In the genomic region with DNA sequence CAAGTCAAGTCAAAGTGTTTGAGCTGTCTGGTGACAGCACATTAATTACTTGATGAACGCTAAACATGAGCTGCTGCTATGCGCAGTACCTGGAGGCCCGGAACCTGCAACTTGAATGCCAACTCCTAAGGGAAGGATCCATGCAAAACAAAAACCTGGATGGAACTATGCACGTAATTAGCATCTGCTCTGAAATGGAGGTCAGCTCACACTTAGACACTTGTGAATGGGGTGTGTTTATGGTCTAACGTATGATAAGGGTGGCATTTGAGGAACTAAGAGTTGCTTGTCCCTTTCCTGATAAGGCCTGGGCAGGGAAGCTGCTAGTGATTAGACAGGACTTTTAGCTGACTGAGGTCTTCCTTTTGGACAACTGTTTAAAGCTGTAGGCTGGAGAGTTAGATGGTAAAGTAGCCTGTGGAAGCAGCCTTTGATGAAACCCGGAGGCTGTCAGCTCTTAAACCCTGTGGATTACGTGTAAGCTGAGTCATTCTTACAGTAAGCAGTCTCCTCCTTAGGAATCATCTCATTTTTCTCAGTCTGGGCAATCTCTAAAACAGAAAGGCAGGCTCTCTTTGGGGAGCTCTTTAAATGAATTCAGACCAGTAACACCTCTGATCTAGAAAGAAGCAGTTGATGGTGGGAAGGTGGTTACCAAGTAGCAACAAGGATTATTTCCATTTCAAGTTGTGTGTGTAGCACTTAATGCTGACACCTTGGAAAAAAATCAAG, we compare ENCODE assay signal across 8 cellular contexts. TPM values are rescaled to one million over a fixed set of nuclear protein-coding genes. Genes with fewer than 3 reads are reported as not detected.
DNase-seq lines count a peak whose midpoint lies in the region; ATAC-seq, FAIRE-seq and TF ChIP-seq lines count a peak whose summit lies in the region.

No MANE protein-coding gene starts in this region.

- DNase-seq in AG20443 (ENCODE audit: low spot score) (peak; percentile 61), MG63 (peak; percentile 49), K562 (ENCODE audit: extremely low read depth in 1 of 4, low spot score in 3 of 4) (peak; percentile 69 to 96 (median 80)), mesendoderm (peak; percentile 42), mesothelial cell of epicardium (ENCODE audit: low spot score in 2 of 2, unreplicated experiment in 2 of 2) (no peak)
- no peak for DNase-seq in activated naive CD4-positive, alpha-beta T cell treated with anti-CD3 and anti-CD28 coated beads, Interleukin-2, amount 50 U/mL, for 16 hours

- TF ChIP-seq POLR2A in K562 (conservative IDR thresholded peaks at IDR 0.05) (no peak), GM18505 (IDR thresholded peaks at IDR 0.05; ENCODE audit: borderline replicate concordance, extremely low read depth, insufficient read depth, insufficient read length) (no peak)

- H3K4me1 ChIP-seq in K562 (replicated peaks in 1 of 2; ENCODE audit: control insufficient read depth in 2 of 2, insufficient read depth in 2 of 2, low read length in 2 of 2) = peaks cover 53 to 96% of the 10 kb centered on the region in 2 experiments
- peaks cover 5% of the 10 kb centered on the region for H3K4me1 ChIP-seq in mesendoderm (ENCODE audit: control insufficient read depth, low read depth, low read length)

- H3K79me1 ChIP-seq in mesendoderm (ENCODE audit: low read length) = no peaks in the 10 kb centered on the region

- POLR2A ChIA-PET in K562 (lab: Yijun Ruan, JAX) = interaction anchor here (0.6 to 14.3 kb wide), 18 partner anchors 8 to 785 kb away, joined by 3 to 383 read pairs (median 3); no protein-coding TSS in a partner anchor

- TF ChIP-seq RAD21 in K562 (CRISPR knock-in tag; conservative IDR thresholded peaks at IDR 0.05 in 1 of 2, IDR thresholded peaks at IDR 0.05 in 1 of 2) = peak in 1 of 2 experiments; percentile 1; a peak in 1 of 4 replicates

- peaks cover 52% of the 10 kb centered on the region for H3K27me3 Mint-ChIP-seq in mesothelial cell of epicardium (ENCODE audit: low read depth)

- in situ Hi-C loops in K562 (cut with MboI) = no loop called here

- H3K27ac Mint-ChIP-seq in mesothelial cell of epicardium = no peak overlapping the region

- no peak overlapping the region for H3K4me3 Mint-ChIP-seq in mesothelial cell of epicardium

- H3K9me1 ChIP-seq in K562 (ENCODE audit: control insufficient read depth, insufficient read depth, low read length) = peaks cover 3% of the 10 kb centered on the region

- peak; percentile 71 for ATAC-seq in K562
- no peak for ATAC-seq in GM18505 (IDR thresholded peaks at IDR 0.05; ENCODE audit: unreplicated experiment)
- no peak for ATAC-seq in HG02642 (IDR thresholded peaks at IDR 0.05; ENCODE audit: poor library complexity, unreplicated experiment)

- no peak overlapping the region for H4K8ac ChIP-seq in mesendoderm (ENCODE audit: low read depth, low read length)

- peak; percentile 98 for TF ChIP-seq EP300 in K562 (IDR thresholded peaks at IDR 0.05; ENCODE audit: low read length)

- H3K27me3 ChIP-seq in MG63 (no peaks in the 10 kb centered on the region), K562 (ENCODE audit: control insufficient read depth in 2 of 2, insufficient read depth in 2 of 2, low read length in 2 of 2) (no peaks in the 10 kb centered on the region), mesendoderm (ENCODE audit: insufficient read depth, low read length, poor library complexity) (no peaks in the 10 kb centered on the region)

- no TSS peak for BruUV-seq in K562 (replicated peaks; lab: Mats Ljungman, UMichigan)

- CTCF ChIA-PET in K562 (lab: Yijun Ruan, JAX; ENCODE audit: low intra/inter-chr PET ratio) = no interaction called here

- TF ChIP-seq CTCF in K562 (IDR thresholded peaks at IDR 0.05 in 2 of 3, conservative IDR thresholded peaks at IDR 0.05 in 1 of 3; ENCODE audit: insufficient read depth in 2 of 3, low read depth in 1 of 3, low read length in 3 of 3) (no peak), mesothelial cell of epicardium (IDR thresholded peaks at IDR 0.05; ENCODE audit: unreplicated experiment) (no peak)

- H4K20me1 ChIP-seq in K562 (replicated peaks; ENCODE audit: control insufficient read depth, insufficient read depth, low read length) = peaks cover 12% of the 10 kb centered on the region

- H3K23ac ChIP-seq in mesendoderm (ENCODE audit: low read length) = no peak overlapping the region

- peaks cover 20% of the 10 kb centered on the region for H3K4me1 Mint-ChIP-seq in mesothelial cell of epicardium

- H3K4me2 ChIP-seq in K562 (ENCODE audit: insufficient read depth, low read length) (peak overlapping the region; percentile 67), mesendoderm (ENCODE audit: low read length) (no peak overlapping the region)

- H3K9me3 ChIP-seq in MG63 (no peaks in the 10 kb centered on the region), K562 (replicated peaks; ENCODE audit: control insufficient read depth, insufficient read depth, low read depth, low read length) (no peaks in the 10 kb centered on the region)

- peak; percentile 97 for FAIRE-seq in K562 (lab: Jason Lieb, UNC)

- H3K4me3 ChIP-seq in MG63 (no peak overlapping the region), K562 (peak overlapping the region; percentile 9; the same call in 1 of the 2 replicates), mesendoderm (ENCODE audit: low read length) (no peak overlapping the region)

- under 1% methylated on average over 7 of the region's 7 CpGs for WGBS in K562 (ENCODE audit: insufficient coverage, low coverage, missing lambda C conversion rate)
- WGBS in mesendoderm (ENCODE audit: extremely low coverage, insufficient coverage, low lambda C conversion rate) = no CpG with 5 or more reads among the region's 7 CpGs

- H3K9me3 Mint-ChIP-seq in mesothelial cell of epicardium = no peaks in the 10 kb centered on the region

- H2BK5ac ChIP-seq in mesendoderm (ENCODE audit: low read length) = no peak overlapping the region

- no peak overlapping the region; the same call in 1 of the 2 replicates for H2AFZ ChIP-seq in K562 (ENCODE audit: low read depth, low read length)

- intact Hi-C loops in K562 (cut with micrococcal nuclease) = loop anchor here (1.0 to 5.0 kb wide), 5 partner anchors 26 to 75 kb away; no protein-coding TSS in a partner anchor

- no peak overlapping the region for H3K56ac ChIP-seq in mesendoderm (ENCODE audit: low read length)

- no peak overlapping the region for H3K18ac ChIP-seq in mesendoderm (ENCODE audit: low read length)

- H3K27ac ChIP-seq in K562 (ENCODE audit: extremely low read depth, low read depth, low read length) (peak overlapping the region; percentile 77), mesendoderm (ENCODE audit: low read depth, low read length) (no peak overlapping the region)

- H2BK15ac ChIP-seq in mesendoderm (replicated peaks; ENCODE audit: low read depth) = no peak overlapping the region

- no peak overlapping the region for H3K4ac ChIP-seq in mesendoderm (ENCODE audit: low read depth, low read length)

- no peaks in the 10 kb centered on the region for H3K36me3 Mint-ChIP-seq in mesothelial cell of epicardium

- no peak overlapping the region for H2BK120ac ChIP-seq in mesendoderm (ENCODE audit: low read depth, low read length)

- no peak overlapping the region for H2AK5ac ChIP-seq in mesendoderm (ENCODE audit: low read length)

- H3K36me3 ChIP-seq in MG63 = no peaks in the 10 kb centered on the region
- H3K36me3 ChIP-seq in K562 (ENCODE audit: control insufficient read depth, insufficient read depth, low read length) = no peaks in the 10 kb centered on the region; the same call in 1 of the 3 replicates
- no peaks in the 10 kb centered on the region for H3K36me3 ChIP-seq in mesendoderm (ENCODE audit: control insufficient read depth, insufficient read depth, low read length)

- no peak overlapping the region for H4K5ac ChIP-seq in mesendoderm (ENCODE audit: low read length)

- peaks cover 83% of the 10 kb centered on the region for H3K79me2 ChIP-seq in K562 (ENCODE audit: control insufficient read depth, insufficient read depth, low read length)
- no peaks in the 10 kb centered on the region for H3K79me2 ChIP-seq in mesendoderm (ENCODE audit: control insufficient read depth, insufficient read depth, low read length)

- H3K9ac ChIP-seq in K562 (ENCODE audit: insufficient read depth in 1 of 2, low read depth in 2 of 2, low read length in 2 of 2) (peak overlapping the region in 1 of 2 experiments; percentile 64; a peak in 2 of 4 replicates), mesendoderm (ENCODE audit: low read length) (no peak overlapping the region)

RNA-seq across cellular contexts. Expression of gene TENT5C, which starts 6.8 kb away (rescaled TPM):
- total RNA-seq in MG63 (2014; rRNA removed; shearing (Covaris generic); ENCODE audit: low replicate concordance) = 6.2 and 6.4 TPM in 2 replicates
- total RNA-seq in K562 (2011; cell fraction: chromatin; rRNA removed; ENCODE audit: low replicate concordance) = 12.1 and 13.3 TPM in 2 replicates
- total RNA-seq in K562 (2011; cell fraction: nucleolus; rRNA removed) = 8.7 and 8.8 TPM in 2 replicates
- total RNA-seq in K562 (2011; cell fraction: nucleoplasm; rRNA removed) = 11.4 and 17.1 TPM in 2 replicates
- total RNA-seq in K562 (2014; rRNA removed) (1.8 and 3.6 TPM in 2 replicates), K562 (2014; rRNA removed; fragmentation: Illumina TruSeq; extraction: Trizol) (4.5 and 5.2 TPM in 2 replicates), K562 (2015; rRNA removed; fragmentation: Illumina TruSeq; extraction: Trizol) (2.5 and 2.8 TPM in 2 replicates), K562 (2021) (7.1 and 7.7 TPM in 2 replicates), mesothelial cell of epicardium (0.23 to 0.31 TPM (median 0.27 TPM) in 3 replicates)
- polyA plus RNA-seq in K562 (2011; rRNA removed) (7.7 and 8.2 TPM in 2 replicates), K562 (2014; fragmentation: Illumina TruSeq; extraction: Trizol) (3.4 and 4.0 TPM in 2 replicates), K562 (2014; fragmentation: Nextera tagmentation; extraction: Ambion mirVana) (1 to 10 TPM; 3.8 to 5.0 TPM), K562 (2014; rRNA removed) (2.8 and 2.9 TPM in 2 replicates)
- polyA plus RNA-seq in K562 (2011; cell fraction: cytosol; rRNA removed) = 4.5 and 7.5 TPM in 2 replicates
- 3.9 and 5.1 TPM in 2 replicates for polyA plus RNA-seq in K562 (2011; cell fraction: nucleus; rRNA removed)
- polyA plus RNA-seq in K562 (2012) = 2.4 and 3.7 TPM in 2 replicates
- polyA minus RNA-seq in K562 (2011; rRNA and poly(A)+ RNA removed) = 26.9 and 28.8 TPM in 2 replicates
- 11.0 and 11.5 TPM in 2 replicates for polyA minus RNA-seq in K562 (2011; cell fraction: cytosol; rRNA and poly(A)+ RNA removed)
- 7.1 and 12.4 TPM in 2 replicates for polyA minus RNA-seq in K562 (2011; cell fraction: nucleus; rRNA and poly(A)+ RNA removed)
- polyA plus RNA-seq in mesendoderm (2013, experiment 1 of 2) = 0.18 TPM
- 0.22 TPM for polyA plus RNA-seq in mesendoderm (2013, experiment 2 of 2)

Comparison
In these comparisons a context has a peak if more than half of its experiments do, and no peak if none do; other contexts are left out.
1. DNase-seq: peak in AG20443 (single experiment), MG63 (single experiment), K562 (4 of 4) and mesendoderm (single experiment); none in mesothelial cell of epicardium (0 of 2) and activated naive CD4-positive, alpha-beta T cell treated with anti-CD3 and anti-CD28 coated beads, Interleukin-2, amount 50 U/mL, for 16 hours (single experiment).